ENCODE assay signal across 20 cellular contexts in genomic region chr7:123724725-123725381, GRCh38. TPM values are rescaled to one million over a fixed set of nuclear protein-coding genes. Genes with fewer than 3 reads are reported as not detected.
DNase-seq lines count a peak whose midpoint lies in the region; ATAC-seq and TF ChIP-seq lines count a peak whose summit lies in the region.
"Had no signal": no experiment of that assay in that cellular context is flagged by ENCODE, and none has a peak within 500 bp of the region (broad histone marks: within the 10 kb centered on the region; RNA-seq: fewer than 3 reads in every experiment).

No MANE protein-coding gene starts in this region.

- H3K4me3 ChIP-seq in DND-41 (ENCODE audit: low read depth in 1 of 2, low read length in 2 of 2) (peak overlapping the region in 1 of 2 experiments; percentile 36; a peak in 2 of 4 replicates), KMS-11 (IDR thresholded peaks at IDR 0.05; ENCODE audit: insufficient read depth, low read depth, low read length) (no peak overlapping the region)
- H3K4me3 ChIP-seq: left lung, SJSA1 had no signal

- peak overlapping the region; percentile 19 to 78 (median 59) for H3K27ac Mint-ChIP-seq in immature natural killer cell
- H3K27ac Mint-ChIP-seq in CD4-positive, alpha-beta T cell: no peak overlapping the region
- H3K27ac Mint-ChIP-seq: activated CD4-positive, alpha-beta T cell treated with anti-CD3 and anti-CD28 coated beads, Interleukin-2, amount 10 ng/mL, durations not matched to agents 7 days and 5 days; activated T-cell treated with anti-CD3 and anti-CD28 coated beads, Interleukin-2, amount 50 U/mL, for 72 hours; IgD-negative memory B cell had no signal

- H3K9ac ChIP-seq in DND-41 (ENCODE audit: low read depth, low read length): peak overlapping the region; percentile 50
- H3K9ac ChIP-seq in KMS-11: no peak overlapping the region

- H3K27me3 Mint-ChIP-seq in immature natural killer cell (ENCODE audit: low read depth in 3 of 3): no peaks in the 10 kb centered on the region
- no peaks in the 10 kb centered on the region for H3K27me3 Mint-ChIP-seq in CD4-positive, alpha-beta T cell
- H3K27me3 Mint-ChIP-seq: activated CD4-positive, alpha-beta T cell treated with anti-CD3 and anti-CD28 coated beads, Interleukin-2, amount 10 ng/mL, durations not matched to agents 7 days and 5 days; IgD-negative memory B cell had no signal

- CTCF ChIA-PET in CD4-positive, alpha-beta T cell (lab: Charles Lee): interaction anchor here (0.7 kb wide), 1 partner anchor 24 kb away, joined by 3 read pairs; no protein-coding TSS in a partner anchor

- peak overlapping the region; percentile 58 for H3K4me2 ChIP-seq in DND-41 (ENCODE audit: insufficient read depth, low read length)
- peak overlapping the region; percentile 52 for H3K4me2 ChIP-seq in KMS-11

- H3K4me3 Mint-ChIP-seq in immature natural killer cell: peak overlapping the region; percentile 24 to 73 (median 53)
- no peak overlapping the region for H3K4me3 Mint-ChIP-seq in CD4-positive, alpha-beta T cell
- H3K4me3 Mint-ChIP-seq: activated CD4-positive, alpha-beta T cell treated with anti-CD3 and anti-CD28 coated beads, Interleukin-2, amount 10 ng/mL, durations not matched to agents 7 days and 5 days; activated T-cell treated with anti-CD3 and anti-CD28 coated beads, Interleukin-2, amount 50 U/mL, for 72 hours had no signal

- H3K9me3 Mint-ChIP-seq in immature natural killer cell: no peaks in the 10 kb centered on the region
- H3K9me3 Mint-ChIP-seq in CD4-positive, alpha-beta T cell: no peaks in the 10 kb centered on the region
- H3K9me3 Mint-ChIP-seq: activated T-cell treated with anti-CD3 and anti-CD28 coated beads, Interleukin-2, amount 50 U/mL, for 72 hours; IgD-negative memory B cell had no signal

- POLR2A ChIA-PET in CD4-positive, alpha-beta T cell (lab: Charles Lee): interaction anchor here (2.3 kb wide), 1 partner anchor 23 kb away, joined by 8 read pairs; the partner anchor contains the start of gene WASL

- peaks cover 61 to 82% of the 10 kb centered on the region in 2 donors for H3K4me1 Mint-ChIP-seq in immature natural killer cell
- H3K4me1 Mint-ChIP-seq in CD4-positive, alpha-beta T cell (ENCODE audit: low read depth): peaks cover 78% of the 10 kb centered on the region

- H2AFZ ChIP-seq in DND-41 (ENCODE audit: low read depth, low read length): no peak overlapping the region
- no peak overlapping the region for H2AFZ ChIP-seq in KMS-11 (ENCODE audit: low read depth)

- no peak for TF ChIP-seq CTCF in DND-41 (IDR thresholded peaks at IDR 0.05; ENCODE audit: borderline replicate concordance, extremely low read depth, low read length, poor library complexity, severe bottlenecking)
- TF ChIP-seq CTCF in KMS-11 (conservative IDR thresholded peaks at IDR 0.05; ENCODE audit: low read depth, low read length): no peak
- no peak for TF ChIP-seq CTCF in VCaP (conservative IDR thresholded peaks at IDR 0.05)
- TF ChIP-seq CTCF in CD4-positive, alpha-beta T cell (IDR thresholded peaks at IDR 0.05): no peak

- H3K36me3 ChIP-seq in DND-41 (ENCODE audit: insufficient read depth, low read length): peaks cover 2% of the 10 kb centered on the region; the same call in 1 of the 2 replicates
- H3K36me3 ChIP-seq in KMS-11 (ENCODE audit: insufficient read depth): no peaks in the 10 kb centered on the region
- H3K36me3 ChIP-seq: BE2C, left lung, SJSA1 had no signal

- ATAC-seq in DND-41 (ENCODE audit: insufficient read depth, low read depth): peak; percentile 87
- ATAC-seq in CD4-positive, alpha-beta T cell (ENCODE audit: poor library complexity): no peak
- ATAC-seq: activated T-cell treated with anti-CD3 and anti-CD28 coated beads, Interleukin-2, amount 50 U/mL, for 72 hours; left lung; sciatic nerve had no signal

- DNase-seq in DND-41: peak; percentile 20
- DNase-seq in immature natural killer cell: no peak
- no peak for DNase-seq in NCI-H1436 (lab: John Stamatoyannopoulos, UW)
- DNase-seq in ecto neural progenitor cell (ENCODE audit: low spot score): no peak
- DNase-seq in AG20443 (ENCODE audit: low spot score): no peak
- no peak for DNase-seq in CD4-positive, alpha-beta T cell
- DNase-seq: activated CD4-positive, alpha-beta T cell treated with anti-CD3 and anti-CD28 coated beads, Interleukin-2, amount 10 ng/mL, durations not matched to agents 7 days and 5 days; activated T-cell treated with anti-CD3 and anti-CD28 coated beads, Interleukin-2, amount 50 U/mL, for 72 hours; amniotic stem cell; BE2C; DMS153; foreskin fibroblast; left lung; NCI-H446 treated with DMSO at 0.1 percent for 48 hours; T1000 had no signal

- no peaks in the 10 kb centered on the region for H3K27me3 ChIP-seq in DND-41 (ENCODE audit: insufficient read depth, low read length, poor library complexity)
- H3K27me3 ChIP-seq in KMS-11 (ENCODE audit: insufficient read depth, low read depth): no peaks in the 10 kb centered on the region
- no peaks in the 10 kb centered on the region for H3K27me3 ChIP-seq in CD4-positive, alpha-beta T cell (ENCODE audit: control insufficient read depth, insufficient read depth, low read length)
- H3K27me3 ChIP-seq: BE2C, left lung, SJSA1 had no signal

- peaks cover 66% of the 10 kb centered on the region for H3K4me1 ChIP-seq in DND-41 (ENCODE audit: insufficient read depth, low read length)
- peaks cover 63% of the 10 kb centered on the region for H3K4me1 ChIP-seq in KMS-11 (ENCODE audit: low read depth, poor library complexity, severe bottlenecking)
- H3K4me1 ChIP-seq: BE2C had no signal

- H4K20me1 ChIP-seq in DND-41 (ENCODE audit: insufficient read depth, low read length) (peaks cover 41% of the 10 kb centered on the region), KMS-11 (ENCODE audit: insufficient read depth) (peaks cover 15% of the 10 kb centered on the region)

- peaks cover 0 to 4% (median 0%) of the 10 kb centered on the region in 3 donors for H3K36me3 Mint-ChIP-seq in immature natural killer cell
- H3K36me3 Mint-ChIP-seq in CD4-positive, alpha-beta T cell (ENCODE audit: low read depth): peaks cover 17% of the 10 kb centered on the region

- H3K27ac ChIP-seq in DND-41 (ENCODE audit: low read length): peak overlapping the region; percentile 89
- H3K27ac ChIP-seq in KMS-11: no peak overlapping the region
- H3K27ac ChIP-seq in VCaP: peak overlapping the region; percentile 74
- H3K27ac ChIP-seq in CD4-positive, alpha-beta T cell (ENCODE audit: low read depth, low read length): no peak overlapping the region
- H3K27ac ChIP-seq: left lung had no signal

- intact Hi-C loops in CD4-positive, alpha-beta T cell (cut with DNase I, micrococcal nuclease): no loop called here

- H3K9me3 ChIP-seq in DND-41 (ENCODE audit: insufficient read depth, low read length, severe bottlenecking): no peaks in the 10 kb centered on the region
- no peaks in the 10 kb centered on the region for H3K9me3 ChIP-seq in CD4-positive, alpha-beta T cell (ENCODE audit: control insufficient read depth, low read length)
- H3K9me3 ChIP-seq: BE2C, left lung, SJSA1 had no signal

- H3K79me2 ChIP-seq in DND-41 (ENCODE audit: insufficient read depth, low read length) (peaks cover 99% of the 10 kb centered on the region), KMS-11 (ENCODE audit: insufficient read depth, low read depth) (peaks cover 81% of the 10 kb centered on the region)

RNA-seq across cellular contexts. Expression of gene WASL, which starts 23.9 kb away (rescaled TPM):
- 1 to 10 TPM; 1.1 to 2.4 (median 1.7) TPM for polyA plus RNA-seq in immature natural killer cell
- 1 to 10 TPM; 8.6 to 9.3 TPM for total RNA-seq in CD4-positive, alpha-beta T cell

Comparison
In these comparisons a context has a peak if more than half of its experiments do, and no peak if none do; other contexts are left out.
1. H3K27ac ChIP-seq: peak in DND-41 (single experiment) and VCaP (single experiment); none in KMS-11 (single experiment) and CD4-positive, alpha-beta T cell (single experiment).